ENCODE assay signal across 8 cellular contexts in the genomic region with DNA sequence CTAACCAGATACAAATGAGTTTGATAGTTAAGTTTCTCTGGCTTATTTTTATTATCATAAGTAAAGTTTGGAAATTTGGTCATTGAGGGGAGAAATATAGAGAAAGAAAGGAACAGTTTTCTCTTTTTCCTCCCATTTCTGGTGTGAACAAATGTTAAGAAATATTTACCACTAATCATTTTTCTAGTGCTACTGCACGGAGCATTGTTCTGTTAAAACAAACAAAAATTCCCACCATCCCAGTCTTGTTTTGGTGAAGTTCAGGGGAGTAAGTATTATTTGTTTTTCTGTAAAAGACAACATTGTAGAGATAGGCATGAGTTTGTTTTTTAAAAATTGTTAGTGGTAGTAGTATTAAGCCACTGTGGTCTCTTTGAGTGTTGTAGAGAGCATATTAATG.
DNase-seq lines count a peak whose midpoint lies in the region; ATAC-seq and TF ChIP-seq lines count a peak whose summit lies in the region.

No MANE protein-coding gene starts in this region.

- H3K36me3 ChIP-seq in thyroid gland: no peaks in the 10 kb centered on the region

- peaks cover 54% of the 10 kb centered on the region for H3K4me1 Mint-ChIP-seq in chondrocyte (ENCODE audit: low read depth)

- TF ChIP-seq CTCF in NB4 (IDR thresholded peaks at IDR 0.05; ENCODE audit: low read depth, low read length) (no peak), chondrocyte (IDR thresholded peaks at IDR 0.05) (no peak), thyroid gland (IDR thresholded peaks at IDR 0.05) (no peak), foreskin keratinocyte (conservative IDR thresholded peaks at IDR 0.05) (no peak)

- peaks cover 28% of the 10 kb centered on the region for H3K4me1 ChIP-seq in mononuclear cell (ENCODE audit: insufficient read depth, low read length)
- H3K4me1 ChIP-seq in thyroid gland: peaks cover 24 to 41% of the 10 kb centered on the region in 2 donors
- H3K4me1 ChIP-seq in foreskin keratinocyte: peaks cover 32% of the 10 kb centered on the region

- no peaks in the 10 kb centered on the region for H3K9me3 Mint-ChIP-seq in chondrocyte (ENCODE audit: low read depth)

- DNase-seq in NB4 (ENCODE audit: low read depth): no peak
- DNase-seq in chondrocyte (ENCODE audit: low spot score): no peak
- no peak for DNase-seq in thyroid gland
- DNase-seq in RKO (ENCODE audit: low spot score): no peak
- DNase-seq in H4 (ENCODE audit: low spot score): no peak
- DNase-seq in foreskin keratinocyte: no peak
- no peak for DNase-seq in erythroblast (lab: John Stamatoyannopoulos, UW)

- intact Hi-C loops in thyroid gland (cut with DNase I): no loop called here

- no peaks in the 10 kb centered on the region for H3K9me3 ChIP-seq in mononuclear cell (ENCODE audit: low read depth, low read length)
- no peaks in the 10 kb centered on the region for H3K9me3 ChIP-seq in thyroid gland

- peak overlapping the region; percentile 83 to 87 (median 87) for H3K27ac ChIP-seq in thyroid gland
- H3K27ac ChIP-seq in foreskin keratinocyte: no peak overlapping the region

- H3K4me3 ChIP-seq in NB4 (ENCODE audit: low read depth, low read length) (peak overlapping the region; percentile 60), mononuclear cell (ENCODE audit: low read length) (peak overlapping the region; percentile 26), thyroid gland (replicated peaks in 1 of 3) (peak overlapping the region in 2 of 3 donors; percentile 0 to 20)

- ATAC-seq in foreskin keratinocyte: no peak

- H3K27me3 ChIP-seq in mononuclear cell (ENCODE audit: insufficient read depth, low read length) (no peaks in the 10 kb centered on the region), thyroid gland (no peaks in the 10 kb centered on the region), foreskin keratinocyte (no peaks in the 10 kb centered on the region)

- no peak for TF ChIP-seq POLR2A in NB4 (IDR thresholded peaks at IDR 0.05; ENCODE audit: extremely low read depth, insufficient read length)
- no peak for TF ChIP-seq POLR2A in thyroid gland (IDR thresholded peaks at IDR 0.05)
- no peak for TF ChIP-seq POLR2A in erythroblast (IDR thresholded peaks at IDR 0.05; ENCODE audit: low read length)

- no peaks in the 10 kb centered on the region for H3K36me3 Mint-ChIP-seq in chondrocyte (ENCODE audit: low read depth)

- 5 to 8% methylated on average over 1 of the region's 1 CpG for WGBS in thyroid gland, 2 donors

- peak overlapping the region; percentile 92 for H3K27ac Mint-ChIP-seq in chondrocyte (ENCODE audit: unreplicated experiment)

- H3K4me3 Mint-ChIP-seq in chondrocyte (ENCODE audit: unreplicated experiment): peak overlapping the region; percentile 66

- no peaks in the 10 kb centered on the region for H3K27me3 Mint-ChIP-seq in chondrocyte (ENCODE audit: low read depth)

Comparison
In these comparisons a context has a peak if more than half of its experiments do, and no peak if none do; other contexts are left out.
1. H3K4me3 ChIP-seq: peak in every context shown above with its lines; median percentile 60 in NB4; 26 in mononuclear cell; 10 in thyroid gland.